ENCODE assay signal across 8 cellular contexts in genomic region chr10:3935933-3936359, GRCh38.
DNase-seq lines count a peak whose midpoint lies in the region; ATAC-seq and TF ChIP-seq lines count a peak whose summit lies in the region.

No MANE protein-coding gene starts in this region.

- H3K27ac Mint-ChIP-seq in endodermal cell, result no peak overlapping the region

- peak overlapping the region; percentile 26 for H3K4me3 ChIP-seq in endocrine pancreas (ENCODE audit: control insufficient read depth, insufficient read depth, low read length)
- peak overlapping the region; percentile 32 for H3K4me3 ChIP-seq in ovary
- H3K4me3 ChIP-seq in endodermal cell (ENCODE audit: low read length), result no peak overlapping the region
- H3K4me3 ChIP-seq in trophoblast cell (ENCODE audit: low read depth, low read length), result no peak overlapping the region

- H3K9ac ChIP-seq in endocrine pancreas (ENCODE audit: control insufficient read depth, insufficient read depth, low read length) (no peak overlapping the region), endodermal cell (ENCODE audit: extremely low read depth, low read length, poor library complexity, severe bottlenecking) (no peak overlapping the region), trophoblast cell (ENCODE audit: low read length) (no peak overlapping the region)

- no peak for TF ChIP-seq CTCF in ovary (IDR thresholded peaks at IDR 0.05)
- no peak for TF ChIP-seq CTCF in endodermal cell (conservative IDR thresholded peaks at IDR 0.05)

- peaks cover under 1% of the 10 kb centered on the region for H3K4me1 Mint-ChIP-seq in endodermal cell

- intact Hi-C loops in ovary (cut with DNase I), result loop anchor here in 2 of 4 donors (10.0 kb wide), 1 partner anchor 151 kb away; the partner anchor contains the start of gene KLF6 (in 2 of the 2)

- no peak for ATAC-seq in GM21367 (IDR thresholded peaks at IDR 0.05; ENCODE audit: unreplicated experiment)
- no peak for ATAC-seq in HG03565 (IDR thresholded peaks at IDR 0.05; ENCODE audit: unreplicated experiment)

- no peak overlapping the region for H2BK5ac ChIP-seq in trophoblast cell (ENCODE audit: low read depth, low read length, poor library complexity)

- H2AFZ ChIP-seq in trophoblast cell (ENCODE audit: insufficient read depth, low read length, poor library complexity), result no peak overlapping the region

- no peak overlapping the region for H3K18ac ChIP-seq in trophoblast cell (ENCODE audit: low read length)

- no peak overlapping the region for H4K12ac ChIP-seq in trophoblast cell (ENCODE audit: low read depth, low read length)

- 15 to 31% (median 17%) methylated on average over 9 of the region's 9 CpGs for WGBS in ovary, 3 donors
- WGBS in endodermal cell (ENCODE audit: insufficient coverage in 1 of 2, insufficient read length in 1 of 2), 2 experiments, result 90 to 94% methylated on average over 9 of the region's 9 CpGs
- no CpG with 5 or more reads among the region's 9 CpGs for WGBS in trophoblast cell (ENCODE audit: extremely low coverage, insufficient coverage, insufficient read length)

- no peaks in the 10 kb centered on the region for H3K27me3 Mint-ChIP-seq in endodermal cell (ENCODE audit: insufficient read depth)

- no peak overlapping the region for H2AK5ac ChIP-seq in trophoblast cell (ENCODE audit: low read length)

- H2BK12ac ChIP-seq in trophoblast cell (ENCODE audit: low read length), result no peak overlapping the region

- DNase-seq in DMS53 treated with DMSO at 0.1 percent for 48 hours (lab: John Stamatoyannopoulos, UW; ENCODE audit: unreplicated experiment), result peak; percentile 51
- peak; percentile 34 for DNase-seq in NCI-H748 treated with DMSO at 0.1 percent for 48 hours (lab: John Stamatoyannopoulos, UW)
- peak in 3 of 5 donors; percentile 28 to 47 (median 33) for DNase-seq in ovary
- no peak for DNase-seq in endodermal cell
- no peak for DNase-seq in trophoblast cell

- H3K36me3 ChIP-seq in endocrine pancreas (ENCODE audit: control insufficient read depth, insufficient read depth, low read length), result no peaks in the 10 kb centered on the region
- H3K36me3 ChIP-seq in ovary, result no peaks in the 10 kb centered on the region
- no peaks in the 10 kb centered on the region for H3K36me3 ChIP-seq in endodermal cell (ENCODE audit: control insufficient read depth, insufficient read depth, low read length)
- no peaks in the 10 kb centered on the region for H3K36me3 ChIP-seq in trophoblast cell (ENCODE audit: control insufficient read depth in 1 of 2, insufficient read depth in 2 of 2, low read length in 2 of 2)

- no peak overlapping the region for H3K14ac ChIP-seq in trophoblast cell (ENCODE audit: low read length)

- H2BK120ac ChIP-seq in trophoblast cell (ENCODE audit: insufficient read depth, low read length, poor library complexity), result no peak overlapping the region

- peaks cover 3% of the 10 kb centered on the region for H3K9me3 Mint-ChIP-seq in endodermal cell

- H3K9me3 ChIP-seq in endocrine pancreas (ENCODE audit: control insufficient read depth, low read length) (no peaks in the 10 kb centered on the region), ovary (no peaks in the 10 kb centered on the region), endodermal cell (ENCODE audit: control insufficient read depth, low read length) (peaks cover 5% of the 10 kb centered on the region), trophoblast cell (ENCODE audit: insufficient read depth, low read depth, low read length) (no peaks in the 10 kb centered on the region)

- H3K4me2 ChIP-seq in trophoblast cell (ENCODE audit: low read length), result no peak overlapping the region

- peak overlapping the region in 1 of 2 donors; percentile 63 for H3K27ac ChIP-seq in ovary
- H3K27ac ChIP-seq in endodermal cell (ENCODE audit: low read depth, low read length), result no peak overlapping the region
- H3K27ac ChIP-seq in trophoblast cell (ENCODE audit: low read depth, low read length), result no peak overlapping the region

- H3K27me3 ChIP-seq in endocrine pancreas (ENCODE audit: control insufficient read depth, insufficient read depth, low read length) (no peaks in the 10 kb centered on the region), ovary (no peaks in the 10 kb centered on the region), endodermal cell (ENCODE audit: control insufficient read depth, insufficient read depth, low read length, poor library complexity, severe bottlenecking) (no peaks in the 10 kb centered on the region), trophoblast cell (ENCODE audit: insufficient read depth, low read length) (no peaks in the 10 kb centered on the region)

- no peaks in the 10 kb centered on the region for H3K79me2 ChIP-seq in trophoblast cell (ENCODE audit: control insufficient read depth, insufficient read depth, low read length, poor library complexity)

- no peak overlapping the region for H4K91ac ChIP-seq in trophoblast cell (ENCODE audit: low read depth, low read length)

- H3K4me1 ChIP-seq in endocrine pancreas (ENCODE audit: control insufficient read depth, insufficient read depth, low read length) (no peaks in the 10 kb centered on the region), ovary (ENCODE audit: insufficient read depth) (peaks cover 4% of the 10 kb centered on the region), endodermal cell (ENCODE audit: control insufficient read depth, insufficient read depth, low read length) (no peaks in the 10 kb centered on the region), trophoblast cell (ENCODE audit: control insufficient read depth in 1 of 2, insufficient read depth in 2 of 2, low read length in 2 of 2) (no peaks in the 10 kb centered on the region)

- H3K79me1 ChIP-seq in trophoblast cell (ENCODE audit: low read length), result no peaks in the 10 kb centered on the region

- no peak for TF ChIP-seq EP300 in ovary (IDR thresholded peaks at IDR 0.05)

- H3K36me3 Mint-ChIP-seq in endodermal cell (ENCODE audit: low read depth), result no peaks in the 10 kb centered on the region

- TF ChIP-seq POLR2A in ovary (IDR thresholded peaks at IDR 0.05), result no peak

- H3K4me3 Mint-ChIP-seq in endodermal cell, result no peak overlapping the region

- no peak overlapping the region for H4K8ac ChIP-seq in trophoblast cell (ENCODE audit: low read depth, low read length)

- no peak overlapping the region for H3K4ac ChIP-seq in trophoblast cell (ENCODE audit: low read depth, low read length)

- no peak overlapping the region for H3K23ac ChIP-seq in trophoblast cell (ENCODE audit: low read length)

Comparison
In these comparisons a context has a peak if more than half of its experiments do, and no peak if none do; other contexts are left out.
1. DNase-seq: peak in DMS53 treated with DMSO at 0.1 percent for 48 hours (single experiment), NCI-H748 treated with DMSO at 0.1 percent for 48 hours (single experiment) and ovary (3 of 5); none in endodermal cell (single experiment) and trophoblast cell (0 of 2).
2. H3K4me3 ChIP-seq: peak in endocrine pancreas (single experiment) and ovary (single experiment); none in endodermal cell (single experiment) and trophoblast cell (single experiment).